ENCODE assay signal across 18 cellular contexts in the genomic region with DNA sequence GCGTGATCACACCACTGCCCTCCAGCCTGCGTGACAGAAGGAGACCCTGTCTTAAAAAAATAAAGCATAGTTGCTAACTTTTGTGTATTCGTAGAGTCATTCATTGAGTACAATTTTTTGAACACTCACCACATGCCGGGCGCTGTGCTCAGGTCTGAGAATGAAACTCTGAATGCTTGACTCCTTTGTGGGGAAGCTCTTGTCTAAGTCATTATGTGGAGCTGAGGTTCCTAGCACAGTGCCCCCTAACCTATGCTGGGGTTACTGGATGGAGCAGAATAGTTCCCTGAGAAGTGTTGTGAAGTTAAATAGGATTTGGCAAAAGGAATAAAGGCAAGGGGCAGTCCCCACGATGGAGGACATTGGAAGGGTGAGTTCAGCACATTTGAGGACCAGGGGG.
DNase-seq lines count a peak whose midpoint lies in the region; ATAC-seq, FAIRE-seq and TF ChIP-seq lines count a peak whose summit lies in the region.
"Had no signal": no experiment of that assay in that cellular context is flagged by ENCODE, and none has a peak within 500 bp of the region (broad histone marks: within the 10 kb centered on the region; RNA-seq: fewer than 3 reads in every experiment).

No MANE protein-coding gene starts in this region.

- ATAC-seq in WTC11 (peak; percentile 25; the same call in 1 of the 2 replicates), GM18502 (IDR thresholded peaks at IDR 0.05; ENCODE audit: poor library complexity, unreplicated experiment) (no peak)
- peak; percentile 45 for ATAC-seq in stimulated activated naive CD8-positive, alpha-beta T cell treated with anti-CD3 and anti-CD28 coated beads, Interleukin-15, Interleukin-2, amounts not matched to agents 100 U/mL and 50 U/mL, for 24 hours
- ATAC-seq: gastroesophageal sphincter, left lobe of liver, sciatic nerve had no signal

- no peak for TF ChIP-seq POLR2A in H1 (IDR thresholded peaks at IDR 0.05; ENCODE audit: control extremely low read depth in 1 of 2, low read depth in 2 of 2, low read length in 2 of 2)

- no peaks in the 10 kb centered on the region for H3K79me2 ChIP-seq in H1 (ENCODE audit: control insufficient read depth in 1 of 2, insufficient read depth in 2 of 2, low read length in 2 of 2)

- no peak for DNase-seq in activated T-cell treated with anti-CD3 and anti-CD28 coated beads, Interleukin-2, amount 50 U/mL, for 24 hours
- DNase-seq in activated T-cell treated with anti-CD3 and anti-CD28 coated beads, Interleukin-2, amount 50 U/mL, for 48 hours, result no peak
- DNase-seq in WTC11 (ENCODE audit: low spot score) (no peak), H1 (ENCODE audit: low read depth in 1 of 2, low spot score in 2 of 2) (no peak), RKO (ENCODE audit: low spot score) (no peak), NCI-H2196 treated with DMSO at 0.1 percent for 48 hours (lab: John Stamatoyannopoulos, UW; ENCODE audit: unreplicated experiment) (no peak)
- DNase-seq in stimulated activated naive CD8-positive, alpha-beta T cell treated with anti-CD3 and anti-CD28 coated beads, Interleukin-15, Interleukin-2, amounts not matched to agents 100 U/mL and 50 U/mL, for 24 hours, result no peak
- DNase-seq: activated effector memory CD4-positive, alpha-beta T cell treated with anti-CD3 and anti-CD28 coated beads, Interleukin-2, amount 50 U/mL, for 16 hours; body of pancreas; HFFc6; NCI-H1694 treated with DMSO at 0.1 percent for 48 hours; NCI-H446; Right ventricle myocardium superior; uterus had no signal

- H4K8ac ChIP-seq in H1 (ENCODE audit: extremely low read depth, insufficient read depth, low read length), result no peak overlapping the region

- no peak overlapping the region for H3K56ac ChIP-seq in H1 (replicated peaks; ENCODE audit: insufficient read length, low read depth, low read length)

- H3K27ac Mint-ChIP-seq in activated T-cell treated with anti-CD3 and anti-CD28 coated beads, Interleukin-2, amount 50 U/mL, for 24 hours, result peak overlapping the region; percentile 66
- H3K27ac Mint-ChIP-seq in WTC11, result no peak overlapping the region
- H3K27ac Mint-ChIP-seq: HFFc6 had no signal

- H3K36me3 Mint-ChIP-seq in activated T-cell treated with anti-CD3 and anti-CD28 coated beads, Interleukin-2, amount 50 U/mL, for 24 hours (ENCODE audit: low read depth), result no peaks in the 10 kb centered on the region
- no peaks in the 10 kb centered on the region for H3K36me3 Mint-ChIP-seq in WTC11

- no peak overlapping the region for H2BK15ac ChIP-seq in H1 (ENCODE audit: low read length)

- H3K4me3 ChIP-seq in H1 (ENCODE audit: extremely low read depth in 1 of 4, insufficient read depth in 2 of 4, low read depth in 3 of 4, low read length in 4 of 4), result no peak overlapping the region
- H3K4me3 ChIP-seq: body of pancreas, gastroesophageal sphincter, uterus had no signal

- no peak overlapping the region for H3K9ac ChIP-seq in H1 (replicated peaks in 1 of 4; ENCODE audit: extremely low read depth in 1 of 4, low read depth in 3 of 4, low read length in 3 of 4)

- H3K9me3 ChIP-seq in H1 (ENCODE audit: insufficient read depth in 2 of 2, low read depth in 1 of 2, low read length in 1 of 2), result no peaks in the 10 kb centered on the region; a peak in 1 of 4 replicates
- H3K9me3 ChIP-seq: body of pancreas, gastroesophageal sphincter, uterus had no signal

- 90% methylated on average over 6 of the region's 6 CpGs; no CpG with 5 or more reads in 1 of the 2 experiments for WGBS in H1 (ENCODE audit: extremely low coverage in 1 of 2, insufficient coverage in 1 of 2, insufficient read length in 1 of 2, insufficient replicate concordance in 2 of 2, low coverage in 1 of 2, low lambda C conversion rate in 2 of 2, missing lambda C conversion rate in 1 of 2), 2 experiments

- H3K79me1 ChIP-seq in H1 (ENCODE audit: low read depth, low read length), result no peaks in the 10 kb centered on the region

- TF ChIP-seq RAD21 in H1 (IDR thresholded peaks at IDR 0.05 in 1 of 2, conservative IDR thresholded peaks at IDR 0.05 in 1 of 2; ENCODE audit: low read depth in 2 of 2, low read length in 2 of 2), result no peak; a peak in 1 of 4 replicates

- no peak overlapping the region for H2BK20ac ChIP-seq in H1 (ENCODE audit: low read length)

- H3K9me3 Mint-ChIP-seq in activated T-cell treated with anti-CD3 and anti-CD28 coated beads, Interleukin-2, amount 50 U/mL, for 24 hours, result no peaks in the 10 kb centered on the region
- H3K9me3 Mint-ChIP-seq in WTC11, result peaks cover 8% of the 10 kb centered on the region

- H3K23ac ChIP-seq in H1 (ENCODE audit: insufficient read length), result no peak overlapping the region

- no peak overlapping the region for H2BK5ac ChIP-seq in H1 (ENCODE audit: low read depth, low read length)

- H2AK5ac ChIP-seq in H1 (ENCODE audit: low read depth, low read length), result no peak overlapping the region

- H3K4me2 ChIP-seq in H1 (ENCODE audit: insufficient read depth in 1 of 2, low read depth in 2 of 2, low read length in 2 of 2), result no peak overlapping the region

- no peak overlapping the region for H3K4ac ChIP-seq in H1 (replicated peaks; ENCODE audit: insufficient read length, low read depth, low read length)

- H3K18ac ChIP-seq in H1 (ENCODE audit: extremely low read depth, low read length), result no peak overlapping the region

- no peaks in the 10 kb centered on the region for H3K27me3 Mint-ChIP-seq in activated T-cell treated with anti-CD3 and anti-CD28 coated beads, Interleukin-2, amount 50 U/mL, for 24 hours
- no peaks in the 10 kb centered on the region for H3K27me3 Mint-ChIP-seq in WTC11 (ENCODE audit: low read depth)

- TF ChIP-seq EP300 in H1 (IDR thresholded peaks at IDR 0.05; ENCODE audit: borderline replicate concordance in 1 of 2, low read depth in 2 of 2, low read length in 2 of 2), result no peak

- peaks cover 0 to 10% (median 3%) of the 10 kb centered on the region in 4 experiments; a peak in 4 of 7 replicates for H3K4me1 ChIP-seq in H1 (replicated peaks in 1 of 4; ENCODE audit: control insufficient read depth in 3 of 4, insufficient read depth in 4 of 4, low read length in 3 of 4)
- H3K4me1 ChIP-seq: uterus had no signal

- no peak overlapping the region for H3K27ac ChIP-seq in H1 (ENCODE audit: low read depth, low read length)
- H3K27ac ChIP-seq: body of pancreas, gastroesophageal sphincter, uterus had no signal

- H3K4me3 Mint-ChIP-seq in activated T-cell treated with anti-CD3 and anti-CD28 coated beads, Interleukin-2, amount 50 U/mL, for 24 hours, result no peak overlapping the region
- H3K4me3 Mint-ChIP-seq in WTC11, result no peak overlapping the region
- H3K4me3 Mint-ChIP-seq: HFFc6 had no signal

- no peaks in the 10 kb centered on the region for H3K23me2 ChIP-seq in H1 (ENCODE audit: low read depth, low read length)

- POLR2A ChIA-PET in WTC11 (lab: Charles Lee) (no interaction called here), H1 (lab: Charles Lee; ENCODE audit: partially characterized antibody) (no interaction called here)

- H4K5ac ChIP-seq in H1 (ENCODE audit: insufficient read length, low read depth, low read length), result no peak overlapping the region

- H2BK120ac ChIP-seq in H1 (replicated peaks; ENCODE audit: low read depth, low read length), result no peak overlapping the region

- FAIRE-seq in H1 (lab: Jason Lieb, UNC), result no peak

- peaks cover 58% of the 10 kb centered on the region for H3K4me1 Mint-ChIP-seq in activated T-cell treated with anti-CD3 and anti-CD28 coated beads, Interleukin-2, amount 50 U/mL, for 24 hours (ENCODE audit: low read depth)
- H3K4me1 Mint-ChIP-seq in WTC11, result peaks cover 47% of the 10 kb centered on the region

- no peaks in the 10 kb centered on the region for H3K36me3 ChIP-seq in H1 (ENCODE audit: control insufficient read depth in 2 of 4, insufficient read depth in 4 of 4, low read length in 3 of 4)
- H3K36me3 ChIP-seq: gastroesophageal sphincter, uterus had no signal

- H4K20me1 ChIP-seq in H1 (replicated peaks in 1 of 2; ENCODE audit: control insufficient read depth in 1 of 2, insufficient read depth in 2 of 2, low read length in 2 of 2), result no peaks in the 10 kb centered on the region

- no peak overlapping the region for H2BK12ac ChIP-seq in H1 (ENCODE audit: low read depth, low read length)

- H3K14ac ChIP-seq in H1 (ENCODE audit: insufficient read length), result no peak overlapping the region

- CTCF ChIA-PET in WTC11 (lab: Charles Lee), result interaction anchor here (0.6 to 1.5 kb wide), 3 partner anchors 24 to 295 kb away, joined by 3 to 5 read pairs (median 3); no protein-coding TSS in a partner anchor
- CTCF ChIA-PET in H1 (lab: Charles Lee; ENCODE audit: partially characterized antibody), result interaction anchor here (1.0 to 1.1 kb wide), 2 partner anchors 23 to 223 kb away, joined by 3 to 4 read pairs; no protein-coding TSS in a partner anchor

- H2AFZ ChIP-seq in H1 (ENCODE audit: low read length), result no peak overlapping the region

- no peak overlapping the region for H4K91ac ChIP-seq in H1 (replicated peaks; ENCODE audit: insufficient read length, low read length)

- TF ChIP-seq CTCF in WTC11 (IDR thresholded peaks at IDR 0.05) (no peak), H1 (IDR thresholded peaks at IDR 0.05; ENCODE audit: control extremely low read depth in 1 of 3, insufficient read depth in 1 of 3, low read depth in 1 of 3, low read length in 3 of 3) (peak in 2 of 3 experiments; percentile 16; a peak in 2 of 4 replicates)

- no peaks in the 10 kb centered on the region for H3K27me3 ChIP-seq in H1 (replicated peaks in 1 of 4; ENCODE audit: control insufficient read depth in 3 of 4, extremely low read depth in 1 of 4, insufficient read depth in 3 of 4, low read length in 3 of 4)
- H3K27me3 ChIP-seq: body of pancreas, gastroesophageal sphincter, uterus had no signal

TF ChIP-seq in WTC11, 78 proteins besides CTCF, POLR2A, EP300 and RAD21 (continues in another document):
- TF ChIP-seq JAZF1 (CRISPR knock-in tag; IDR thresholded peaks at IDR 0.05) (no peak), SMAD4 (CRISPR knock-in tag; IDR thresholded peaks at IDR 0.05) (no peak)
